In the genomic region with DNA sequence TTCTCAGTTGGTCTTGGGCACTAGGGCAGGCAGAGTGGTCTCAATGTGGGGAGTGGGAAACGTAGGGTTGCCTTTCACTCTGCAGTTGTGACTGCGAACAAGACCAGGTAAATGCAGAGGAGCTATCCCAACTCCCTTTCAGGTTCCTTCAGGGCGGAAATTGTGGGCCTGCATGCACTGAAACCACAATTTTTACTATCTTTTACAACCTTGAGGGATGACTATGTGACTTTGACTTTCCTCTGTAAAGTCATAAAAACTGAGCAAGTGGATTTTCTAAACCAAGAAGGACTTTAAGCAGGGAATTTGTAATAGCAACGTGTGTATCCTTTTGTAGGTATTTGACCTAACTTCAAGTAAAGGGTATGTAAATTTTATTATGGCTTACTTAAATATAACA, we compare ENCODE assay signal across 27 cellular contexts.
"Had no signal": no experiment of that assay in that cellular context is flagged by ENCODE, and none has a peak within 500 bp of the region (broad histone marks: within the 10 kb centered on the region; RNA-seq: fewer than 3 reads in every experiment).

No MANE protein-coding gene starts in this region.

- H3K27me3 Mint-ChIP-seq: activated CD4-positive, alpha-beta memory T cell treated with anti-CD3 and anti-CD28 coated beads, Interleukin-2, amount 10 ng/mL, durations not matched to agents 7 days and 5 days; activated CD4-positive, alpha-beta T cell treated with anti-CD3 and anti-CD28 coated beads, Interleukin-2, amount 10 ng/mL, durations not matched to agents 7 days and 5 days; activated naive CD4-positive, alpha-beta T cell treated with anti-CD3 and anti-CD28 coated beads, Interleukin-2, amount 10 ng/mL, durations not matched to agents 7 days and 5 days; activated naive CD8-positive, alpha-beta T cell treated with anti-CD3 and anti-CD28 coated beads for 36 hours; activated T-helper 17 cell treated with anti-CD3 and anti-CD28 coated beads, Interleukin-2, amount 50 U/mL, for 72 hours; T-helper 17 cell had no signal

- H3K4me2 ChIP-seq: KMS-11 had no signal

- H3K4me1 ChIP-seq: adrenal gland had no signal

- H3K9me3 Mint-ChIP-seq: activated CD4-positive, alpha-beta memory T cell treated with anti-CD3 and anti-CD28 coated beads, Interleukin-2, amount 10 ng/mL, durations not matched to agents 7 days and 5 days; activated CD4-positive, alpha-beta T cell treated with anti-CD3 and anti-CD28 coated beads, Interleukin-2, amount 10 ng/mL, durations not matched to agents 7 days and 5 days; activated naive CD4-positive, alpha-beta T cell treated with anti-CD3 and anti-CD28 coated beads, Interleukin-2, amount 10 ng/mL, durations not matched to agents 7 days and 5 days had no signal

- H3K36me3 ChIP-seq: adrenal gland, MG63 had no signal

- DNase-seq: activated CD4-positive, alpha-beta memory T cell treated with anti-CD3 and anti-CD28 coated beads, Interleukin-2, amount 10 ng/mL, durations not matched to agents 7 days and 5 days; activated CD4-positive, alpha-beta T cell treated with anti-CD3 and anti-CD28 coated beads, Interleukin-2, amount 10 ng/mL, durations not matched to agents 7 days and 5 days; activated CD4-positive, CD25-positive, alpha-beta regulatory T cell; activated gamma-delta T cell treated with Interleukin-2 at 50 U/mL for 16 hours; activated naive CD4-positive, alpha-beta T cell treated with anti-CD3 and anti-CD28 coated beads, Interleukin-2, amount 10 ng/mL, durations not matched to agents 7 days and 5 days; activated naive CD8-positive, alpha-beta T cell treated with anti-CD3 and anti-CD28 coated beads for 36 hours; activated T-cell treated with anti-CD3 and anti-CD28 coated beads for 4 hours; activated T-cell treated with anti-CD3 and anti-CD28 coated beads, Interleukin-2, amount 50 U/mL, for 48 hours; adrenal gland; anterior cingulate cortex; central memory CD4-positive, alpha-beta T cell; MG63; MV-4-11; NCI-H1092 treated with DMSO at 0.1 percent for 48 hours; NCI-H1417 treated with DMSO at 0.1 percent for 48 hours; NCI-H1694; NCI-H2029; NCI-H2107; NCI-H2171 treated with DMSO at 0.1 percent for 48 hours; NCI-H226; NCI-H82; PC-3; SIG-M5; T-helper 17 cell; T-helper 9 cell had no signal

- H3K27ac ChIP-seq: adrenal gland, KMS-11 had no signal

- H3K4me1 Mint-ChIP-seq: activated CD4-positive, alpha-beta memory T cell treated with anti-CD3 and anti-CD28 coated beads, Interleukin-2, amount 10 ng/mL, durations not matched to agents 7 days and 5 days; activated CD4-positive, alpha-beta T cell treated with anti-CD3 and anti-CD28 coated beads, Interleukin-2, amount 10 ng/mL, durations not matched to agents 7 days and 5 days; activated naive CD4-positive, alpha-beta T cell treated with anti-CD3 and anti-CD28 coated beads, Interleukin-2, amount 10 ng/mL, durations not matched to agents 7 days and 5 days; activated naive CD8-positive, alpha-beta T cell treated with anti-CD3 and anti-CD28 coated beads for 36 hours; activated T-helper 17 cell treated with anti-CD3 and anti-CD28 coated beads, Interleukin-2, amount 50 U/mL, for 72 hours; T-helper 17 cell had no signal

- H3K4me3 Mint-ChIP-seq: activated CD4-positive, alpha-beta memory T cell treated with anti-CD3 and anti-CD28 coated beads, Interleukin-2, amount 10 ng/mL, durations not matched to agents 7 days and 5 days; activated CD4-positive, alpha-beta T cell treated with anti-CD3 and anti-CD28 coated beads, Interleukin-2, amount 10 ng/mL, durations not matched to agents 7 days and 5 days; activated naive CD4-positive, alpha-beta T cell treated with anti-CD3 and anti-CD28 coated beads, Interleukin-2, amount 10 ng/mL, durations not matched to agents 7 days and 5 days; activated naive CD8-positive, alpha-beta T cell treated with anti-CD3 and anti-CD28 coated beads for 36 hours; activated T-helper 17 cell treated with anti-CD3 and anti-CD28 coated beads, Interleukin-2, amount 50 U/mL, for 72 hours; T-helper 17 cell had no signal

- ATAC-seq: activated T-helper 17 cell treated with anti-CD3 and anti-CD28 coated beads, Interleukin-2, amount 50 U/mL, for 72 hours; PC-3; T-helper 17 cell had no signal

- H3K27ac Mint-ChIP-seq: activated CD4-positive, alpha-beta memory T cell treated with anti-CD3 and anti-CD28 coated beads, Interleukin-2, amount 10 ng/mL, durations not matched to agents 7 days and 5 days; activated CD4-positive, alpha-beta T cell treated with anti-CD3 and anti-CD28 coated beads, Interleukin-2, amount 10 ng/mL, durations not matched to agents 7 days and 5 days; activated naive CD4-positive, alpha-beta T cell treated with anti-CD3 and anti-CD28 coated beads, Interleukin-2, amount 10 ng/mL, durations not matched to agents 7 days and 5 days; activated naive CD8-positive, alpha-beta T cell treated with anti-CD3 and anti-CD28 coated beads for 36 hours; activated T-helper 17 cell treated with anti-CD3 and anti-CD28 coated beads, Interleukin-2, amount 50 U/mL, for 72 hours; T-helper 17 cell had no signal

- H3K9me3 ChIP-seq: adrenal gland, MG63 had no signal

- H3K4me3 ChIP-seq: adrenal gland, MG63 had no signal

- H3K27me3 ChIP-seq: adrenal gland, MG63 had no signal
